Comparison of ENCODE assay signal across 6 cellular contexts in the genomic region with DNA sequence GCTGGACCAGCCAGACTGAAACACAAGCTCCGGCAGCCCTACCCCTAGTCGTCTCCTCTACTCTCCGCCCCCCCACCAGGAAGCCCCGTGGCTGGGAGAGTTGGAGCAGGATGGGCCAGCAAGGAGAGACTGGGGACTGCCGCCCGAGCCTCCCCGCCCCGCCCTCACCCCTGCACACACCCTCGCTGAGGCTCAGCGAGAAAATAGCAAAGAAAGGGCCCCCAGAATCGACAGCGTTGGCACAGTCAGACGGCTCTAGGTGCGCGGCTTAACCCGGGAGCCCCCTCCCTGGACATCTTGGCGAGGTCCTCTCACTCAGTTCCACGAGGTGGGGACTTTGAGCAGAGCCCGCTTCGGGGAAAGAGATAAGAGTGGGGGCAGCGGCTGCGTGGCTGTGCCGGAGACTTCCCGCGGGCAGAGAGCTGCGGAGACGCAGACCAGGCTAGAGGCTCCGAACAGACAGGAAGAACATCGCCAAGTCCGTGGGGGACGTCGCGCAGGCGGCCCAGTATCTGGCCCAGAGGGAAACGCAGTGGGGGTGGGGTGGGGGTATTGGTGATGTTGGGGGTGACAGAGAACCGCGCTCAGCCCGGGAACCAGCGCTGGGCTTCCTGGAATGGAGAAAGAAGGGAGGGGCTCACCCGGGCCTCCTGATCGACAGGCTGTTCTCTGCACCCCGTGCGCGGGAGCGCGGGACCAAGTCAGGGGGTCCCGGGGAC. TPM values are rescaled to one million over a fixed set of nuclear protein-coding genes. Genes with fewer than 3 reads are reported as not detected.
DNase-seq lines count a peak whose midpoint lies in the region; ATAC-seq and TF ChIP-seq lines count a peak whose summit lies in the region.

No MANE protein-coding gene starts in this region.

- H3K27me3 ChIP-seq in BE2C (peaks cover 25% of the 10 kb centered on the region), left lung (peaks cover 0 to 48% of the 10 kb centered on the region in 2 donors)

- H3K9me3 ChIP-seq in BE2C (no peaks in the 10 kb centered on the region), left lung (no peaks in the 10 kb centered on the region)

- peaks cover 27% of the 10 kb centered on the region for H3K4me1 Mint-ChIP-seq in activated CD4-positive, alpha-beta memory T cell treated with anti-CD3 and anti-CD28 coated beads for 36 hours (ENCODE audit: low read depth)

- H3K4me1 ChIP-seq in BE2C (no peaks in the 10 kb centered on the region), left lung (peaks cover 19 to 52% of the 10 kb centered on the region in 2 donors)

- H3K36me3 Mint-ChIP-seq in activated CD4-positive, alpha-beta memory T cell treated with anti-CD3 and anti-CD28 coated beads for 36 hours = peaks cover 12% of the 10 kb centered on the region

- H3K36me3 ChIP-seq in BE2C = no peaks in the 10 kb centered on the region
- H3K36me3 ChIP-seq in left lung = no peaks in the 10 kb centered on the region

- H3K27ac ChIP-seq in left lung = peak overlapping the region; percentile 61 to 71

- H3K4me3 ChIP-seq in BE2C (ENCODE audit: low read depth, low read length) (peak overlapping the region; percentile 79), left lung (peak overlapping the region; percentile 33 to 56)

- no peak overlapping the region for H3K27ac Mint-ChIP-seq in activated CD4-positive, alpha-beta memory T cell treated with anti-CD3 and anti-CD28 coated beads for 36 hours

- H3K27me3 Mint-ChIP-seq in activated CD4-positive, alpha-beta memory T cell treated with anti-CD3 and anti-CD28 coated beads for 36 hours = peaks cover 17% of the 10 kb centered on the region

- ATAC-seq in left lung = no peak
- ATAC-seq in HG02885 (IDR thresholded peaks at IDR 0.05; ENCODE audit: poor library complexity, unreplicated experiment) = no peak

- POLR2A ChIA-PET in activated CD4-positive, alpha-beta memory T cell treated with anti-CD3 and anti-CD28 coated beads for 36 hours (lab: Charles Lee) = interaction anchor here (0.9 to 4.3 kb wide), 3 partner anchors 12 to 39 kb away, joined by 4 to 35 read pairs (median 8); no protein-coding TSS in a partner anchor

- H3K4me3 Mint-ChIP-seq in activated CD4-positive, alpha-beta memory T cell treated with anti-CD3 and anti-CD28 coated beads for 36 hours = peak overlapping the region; percentile 72

- TF ChIP-seq CTCF in BE2C (IDR thresholded peaks at IDR 0.05; ENCODE audit: low read depth, low read length) (no peak), left lung (IDR thresholded peaks at IDR 0.05) (no peak)

- DNase-seq in BE2C (peak; percentile 37), left lung (no peak), COLO829 (ENCODE audit: low spot score) (no peak), SIG-M5 treated with dmso at 0.1 percent for 504 hours (lab: John Stamatoyannopoulos, UW; ENCODE audit: unreplicated experiment) (no peak)
- peak; percentile 34 for DNase-seq in activated CD4-positive, alpha-beta memory T cell treated with anti-CD3 and anti-CD28 coated beads for 36 hours

- no peaks in the 10 kb centered on the region for H3K9me3 Mint-ChIP-seq in activated CD4-positive, alpha-beta memory T cell treated with anti-CD3 and anti-CD28 coated beads for 36 hours

- intact Hi-C loops in activated CD4-positive, alpha-beta memory T cell treated with anti-CD3 and anti-CD28 coated beads for 36 hours (cut with micrococcal nuclease) = no loop called here
- intact Hi-C loops in left lung (cut with DNase I) = no loop called here

- CTCF ChIA-PET in activated CD4-positive, alpha-beta memory T cell treated with anti-CD3 and anti-CD28 coated beads for 36 hours (lab: Charles Lee) = interaction anchor here (1.1 to 4.1 kb wide), 3 partner anchors 11 to 42 kb away, joined by 3 to 32 read pairs (median 4); no protein-coding TSS in a partner anchor

RNA-seq across cellular contexts. Expression of a gene that starts 1.0 kb away (rescaled TPM):
- polyA plus RNA-seq in BE2C (2012; ENCODE audit: insufficient read depth, insufficient read length, low read depth) = 3.2 TPM
- 1 to 10 TPM; 2.9 to 3.5 TPM for total RNA-seq in activated CD4-positive, alpha-beta memory T cell treated with anti-CD3 and anti-CD28 coated beads for 36 hours
- total RNA-seq in left lung = 1 to 10 TPM; 4.3 to 5.7 TPM

RNA-seq across cellular contexts. Expression of a gene that starts 19.1 kb away (rescaled TPM):
- 80.4 TPM for polyA plus RNA-seq in BE2C (2012; ENCODE audit: insufficient read depth, insufficient read length, low read depth)
- total RNA-seq in activated CD4-positive, alpha-beta memory T cell treated with anti-CD3 and anti-CD28 coated beads for 36 hours = 10 to 100 TPM; 35.3 to 36.4 TPM
- total RNA-seq in left lung = 10 to 100 TPM; 24.2 to 24.5 TPM

RNA-seq across cellular contexts. Expression of a gene that starts 39.7 kb away (rescaled TPM):
- 2,500 TPM for polyA plus RNA-seq in BE2C (2012; ENCODE audit: insufficient read depth, insufficient read length, low read depth)
- 1,000 to 10,000 TPM; 2,635 to 2,697 TPM for total RNA-seq in activated CD4-positive, alpha-beta memory T cell treated with anti-CD3 and anti-CD28 coated beads for 36 hours
- 1,000 to 10,000 TPM; 1,244 to 1,308 TPM for total RNA-seq in left lung

RNA-seq across cellular contexts. Expression of a gene that starts 56.6 kb away (rescaled TPM):
- polyA plus RNA-seq in BE2C (2012; ENCODE audit: insufficient read depth, insufficient read length, low read depth) = not detected
- total RNA-seq in activated CD4-positive, alpha-beta memory T cell treated with anti-CD3 and anti-CD28 coated beads for 36 hours = not detected
- not detected for total RNA-seq in left lung

RNA-seq across cellular contexts. Expression of a gene that starts 56.9 kb away (rescaled TPM):
- polyA plus RNA-seq in BE2C (2012; ENCODE audit: insufficient read depth, insufficient read length, low read depth) = 33.8 TPM
- 10 to 100 TPM; 10.9 to 11.7 TPM for total RNA-seq in activated CD4-positive, alpha-beta memory T cell treated with anti-CD3 and anti-CD28 coated beads for 36 hours
- 10 to 100 TPM; 12.4 to 12.9 TPM for total RNA-seq in left lung

Comparison
In these comparisons a context has a peak if more than half of its experiments do, and no peak if none do; other contexts are left out.
1. DNase-seq: peak in BE2C (single experiment) and activated CD4-positive, alpha-beta memory T cell treated with anti-CD3 and anti-CD28 coated beads for 36 hours (single experiment); none in left lung (0 of 2), COLO829 (single experiment) and SIG-M5 treated with dmso at 0.1 percent for 504 hours (single experiment).